ENCODE assay signal across 20 cellular contexts in the genomic region with DNA sequence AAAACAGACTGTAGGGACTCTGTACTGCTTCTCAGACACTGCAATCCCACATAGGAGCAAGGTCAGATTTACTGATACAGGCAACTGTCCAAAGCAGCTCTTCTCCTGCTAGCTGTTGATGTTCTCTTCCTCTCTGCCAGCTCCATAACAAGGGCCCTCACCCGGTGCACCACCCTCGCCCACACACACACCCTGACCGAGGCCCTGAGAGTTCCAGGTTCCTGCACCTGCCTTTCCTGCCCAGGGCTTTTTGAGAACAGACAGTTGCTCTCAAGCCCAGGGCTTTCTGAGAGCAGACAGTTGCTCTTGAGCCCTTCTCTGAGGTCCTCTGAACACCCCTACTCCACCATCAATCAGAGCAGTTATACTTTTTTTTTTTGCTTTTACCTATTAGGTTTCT.
"Had no signal": no experiment of that assay in that cellular context is flagged by ENCODE, and none has a peak within 500 bp of the region (broad histone marks: within the 10 kb centered on the region; RNA-seq: fewer than 3 reads in every experiment).

No MANE protein-coding gene starts in this region.

- H3K9ac ChIP-seq: neural progenitor cell had no signal

- H3K27ac Mint-ChIP-seq: activated CD4-positive, alpha-beta T cell treated with anti-CD3 and anti-CD28 coated beads, Interleukin-2, amount 10 ng/mL, durations not matched to agents 24 days and 14 days; activated CD8-positive, alpha-beta T cell treated with anti-CD3 and anti-CD28 coated beads for 36 hours; activated naive CD8-positive, alpha-beta T cell treated with anti-CD3 and anti-CD28 coated beads for 36 hours; activated T-helper 17 cell treated with anti-CD3 and anti-CD28 coated beads, Interleukin-2, amount 50 U/mL, for 72 hours; naive thymus-derived CD4-positive, alpha-beta T cell; neural progenitor cell; stimulated activated naive CD8-positive, alpha-beta T cell treated with anti-CD3 and anti-CD28 coated beads, Interleukin-15, Interleukin-2, amounts not matched to agents 100 ng/mL and 50 ng/mL, for 24 hours had no signal

- H3K4me2 ChIP-seq: hepatocyte, neural progenitor cell had no signal

- ATAC-seq: activated CD8-positive, alpha-beta T cell treated with anti-CD3 and anti-CD28 coated beads for 36 hours; activated T-helper 17 cell treated with anti-CD3 and anti-CD28 coated beads, Interleukin-2, amount 50 U/mL, for 72 hours; foreskin keratinocyte; naive thymus-derived CD4-positive, alpha-beta T cell had no signal

- DNase-seq: activated CD4-positive, alpha-beta T cell treated with anti-CD3 and anti-CD28 coated beads, Interleukin-2, amount 10 ng/mL, durations not matched to agents 24 days and 14 days; activated CD4-positive, CD25-positive, alpha-beta regulatory T cell; activated CD8-positive, alpha-beta T cell treated with anti-CD3 and anti-CD28 coated beads for 36 hours; activated naive CD4-positive, alpha-beta T cell; activated naive CD8-positive, alpha-beta T cell treated with anti-CD3 and anti-CD28 coated beads for 36 hours; activated T-cell treated with anti-CD3 and anti-CD28 coated beads, Interleukin-2, amount 50 U/mL, for 1 hour; amygdala; foreskin keratinocyte; mesendoderm; naive thymus-derived CD4-positive, alpha-beta T cell; stimulated activated CD4-positive, alpha-beta T cell treated with anti-CD3 and anti-CD28 coated beads, Interleukin-2, amount 100 ng/mL, for 24 hours; trophoblast cell had no signal

- H3K36me3 Mint-ChIP-seq: activated naive CD8-positive, alpha-beta T cell treated with anti-CD3 and anti-CD28 coated beads for 36 hours; naive thymus-derived CD4-positive, alpha-beta T cell; neural progenitor cell had no signal

- H3K4me3 Mint-ChIP-seq: activated CD4-positive, alpha-beta T cell treated with anti-CD3 and anti-CD28 coated beads, Interleukin-2, amount 10 ng/mL, durations not matched to agents 24 days and 14 days; activated CD8-positive, alpha-beta T cell treated with anti-CD3 and anti-CD28 coated beads for 36 hours; activated naive CD8-positive, alpha-beta T cell treated with anti-CD3 and anti-CD28 coated beads for 36 hours; activated T-helper 17 cell treated with anti-CD3 and anti-CD28 coated beads, Interleukin-2, amount 50 U/mL, for 72 hours; naive thymus-derived CD4-positive, alpha-beta T cell; neural progenitor cell; stimulated activated naive CD8-positive, alpha-beta T cell treated with anti-CD3 and anti-CD28 coated beads, Interleukin-15, Interleukin-2, amounts not matched to agents 100 ng/mL and 50 ng/mL, for 24 hours had no signal

- H3K4me3 ChIP-seq: cardiac muscle cell, hepatocyte, neural progenitor cell, prostate gland, right atrium auricular region had no signal

- H3K9me3 ChIP-seq: prostate gland had no signal

- H3K4me1 ChIP-seq: foreskin keratinocyte, neural progenitor cell, prostate gland, right atrium auricular region had no signal

- H3K4me1 Mint-ChIP-seq: activated CD4-positive, alpha-beta T cell treated with anti-CD3 and anti-CD28 coated beads, Interleukin-2, amount 10 ng/mL, durations not matched to agents 24 days and 14 days; activated naive CD8-positive, alpha-beta T cell treated with anti-CD3 and anti-CD28 coated beads for 36 hours; activated T-helper 17 cell treated with anti-CD3 and anti-CD28 coated beads, Interleukin-2, amount 50 U/mL, for 72 hours; naive thymus-derived CD4-positive, alpha-beta T cell; neural progenitor cell had no signal

- H3K36me3 ChIP-seq: cardiac muscle cell, neural progenitor cell, prostate gland, right atrium auricular region had no signal

- H3K79me2 ChIP-seq: hepatocyte had no signal

- H3K27me3 ChIP-seq: cardiac muscle cell, foreskin keratinocyte, hepatocyte, neural progenitor cell, right atrium auricular region had no signal

- H2AFZ ChIP-seq: hepatocyte, neural progenitor cell had no signal

- H3K27ac ChIP-seq: cardiac muscle cell, epithelial cell of prostate, foreskin keratinocyte, hepatocyte, neural progenitor cell, prostate gland, right atrium auricular region had no signal
